In genomic region chr2:230924470-230925341, GRCh38 we compare ENCODE assay signal across 9 cellular contexts. TPM values are rescaled to one million over a fixed set of nuclear protein-coding genes. Genes with fewer than 3 reads are reported as not detected.
DNase-seq lines count a peak whose midpoint lies in the region; ATAC-seq lines count a peak whose summit lies in the region.
"Had no signal": no experiment of that assay in that cellular context is flagged by ENCODE, and none has a peak within 500 bp of the region (broad histone marks: within the 10 kb centered on the region; RNA-seq: fewer than 3 reads in every experiment).

TSS of gene GPR55 (minus strand) at chr2:230925242. CDS start at chr2:230910962, 14,280 bp downstream.

- H3K9me3 Mint-ChIP-seq in CD4-positive, alpha-beta memory T cell: no peaks in the 10 kb centered on the region
- H3K9me3 Mint-ChIP-seq in effector memory CD8-positive, alpha-beta T cell: no peaks in the 10 kb centered on the region

- H3K4me3 Mint-ChIP-seq in CD4-positive, alpha-beta memory T cell: peak within 1 kb of the TSS; percentile 86 to 96 (median 92)
- peak within 1 kb of the TSS; percentile 88 to 89 for H3K4me3 Mint-ChIP-seq in effector memory CD8-positive, alpha-beta T cell

- H3K4me3 ChIP-seq in CD4-positive, alpha-beta memory T cell (ENCODE audit: low read length in 2 of 2): peak within 1 kb of the TSS; percentile 52 to 66

- H3K27me3 ChIP-seq in CD4-positive, alpha-beta memory T cell (ENCODE audit: insufficient read depth, low read length): no peaks in the 10 kb centered on the region
- H3K27me3 ChIP-seq: upper lobe of left lung had no signal

- CTCF ChIA-PET in CD4-positive, alpha-beta memory T cell (lab: Charles Lee; ENCODE audit: partially characterized antibody): interaction anchor here (0.7 to 5.3 kb wide), 18 partner anchors 9 to 128 kb away, joined by 3 to 67 read pairs (median 5); partner anchors contain the start of gene ITM2C

- H3K4me1 Mint-ChIP-seq in CD4-positive, alpha-beta memory T cell: peaks cover 24 to 53% (median 30%) of the 10 kb centered on the region in 4 donors
- H3K4me1 Mint-ChIP-seq in effector memory CD8-positive, alpha-beta T cell (ENCODE audit: low read depth in 2 of 2): peaks cover 16 to 31% of the 10 kb centered on the region in 2 donors

- no peaks in the 10 kb centered on the region for H3K36me3 Mint-ChIP-seq in CD4-positive, alpha-beta memory T cell
- H3K36me3 Mint-ChIP-seq in effector memory CD8-positive, alpha-beta T cell (ENCODE audit: insufficient read depth): peaks cover 9% of the 10 kb centered on the region

- POLR2A ChIA-PET in CD4-positive, alpha-beta memory T cell (lab: Charles Lee; ENCODE audit: partially characterized antibody): interaction anchor here (0.6 to 2.8 kb wide), 10 partner anchors 12 to 62 kb away, joined by 3 to 14 read pairs (median 4); partner anchors contain the start of gene ITM2C

- intact Hi-C loops in CD4-positive, alpha-beta memory T cell (cut with micrococcal nuclease): loop anchor here (1.0 kb wide), 4 partner anchors 19 to 76 kb away; no protein-coding TSS in a partner anchor

- H3K27ac ChIP-seq in CD4-positive, alpha-beta memory T cell (ENCODE audit: low read depth, low read length): peak within 1 kb of the TSS; percentile 40
- H3K27ac ChIP-seq: upper lobe of left lung had no signal

- peaks cover 2% of the 10 kb centered on the region in 2 donors for H3K27me3 Mint-ChIP-seq in CD4-positive, alpha-beta memory T cell
- H3K27me3 Mint-ChIP-seq in effector memory CD8-positive, alpha-beta T cell: peaks cover 19 to 44% of the 10 kb centered on the region in 2 donors

- ATAC-seq in GM19351 (IDR thresholded peaks at IDR 0.05; ENCODE audit: unreplicated experiment) (peak; percentile 46), HG03432 (IDR thresholded peaks at IDR 0.05; ENCODE audit: unreplicated experiment) (peak; percentile 34)
- ATAC-seq in effector memory CD8-positive, alpha-beta T cell (replicated peaks): peak; percentile 65

- H3K9me3 ChIP-seq in CD4-positive, alpha-beta memory T cell (ENCODE audit: control insufficient read depth in 1 of 2, low read length in 2 of 2): no peaks in the 10 kb centered on the region
- H3K9me3 ChIP-seq: upper lobe of left lung had no signal

- DNase-seq in CD4-positive, alpha-beta memory T cell: peak; percentile 39 to 56 (median 53)
- DNase-seq in activated CD4-positive, alpha-beta T cell treated with anti-CD3 and anti-CD28 coated beads for 4 hours: peak; percentile 52 to 64
- DNase-seq in effector memory CD8-positive, alpha-beta T cell: peak; percentile 26 to 47 (median 32)
- DNase-seq in stimulated activated CD4-positive, alpha-beta T cell treated with anti-CD3 and anti-CD28 coated beads, Interleukin-2, amount 100 ng/mL, for 48 hours: peak; percentile 61 to 76
- DNase-seq in DMS153 (lab: John Stamatoyannopoulos, UW): no peak
- no peak for DNase-seq in DMS114 treated with DMSO at 0.1 percent for 48 hours (lab: John Stamatoyannopoulos, UW; ENCODE audit: unreplicated experiment)

- H3K4me1 ChIP-seq in CD4-positive, alpha-beta memory T cell (ENCODE audit: insufficient read depth, low read length): peaks cover 24% of the 10 kb centered on the region

- H3K27ac Mint-ChIP-seq in CD4-positive, alpha-beta memory T cell: peak within 1 kb of the TSS; percentile 77 to 91 (median 84)
- H3K27ac Mint-ChIP-seq in effector memory CD8-positive, alpha-beta T cell: peak within 1 kb of the TSS; percentile 75 to 89

- no peaks in the 10 kb centered on the region for H3K36me3 ChIP-seq in CD4-positive, alpha-beta memory T cell (ENCODE audit: insufficient read depth, low read length)
- H3K36me3 ChIP-seq: upper lobe of left lung had no signal

RNA-seq across cellular contexts. Expression of gene GPR55, which starts in this region (rescaled TPM):
- 1 to 10 TPM; 8.1 to 8.3 TPM for total RNA-seq in CD4-positive, alpha-beta memory T cell
- polyA plus RNA-seq in CD4-positive, alpha-beta memory T cell: 1 to 10 TPM in 1 of 2 donors, not detected in 1; 2.4 TPM

Comparison
In these comparisons a context has a peak if more than half of its experiments do, and no peak if none do; other contexts are left out.
1. DNase-seq: peak in CD4-positive, alpha-beta memory T cell (5 of 5), activated CD4-positive, alpha-beta T cell treated with anti-CD3 and anti-CD28 coated beads for 4 hours (2 of 2), effector memory CD8-positive, alpha-beta T cell (3 of 3) and stimulated activated CD4-positive, alpha-beta T cell treated with anti-CD3 and anti-CD28 coated beads, Interleukin-2, amount 100 ng/mL, for 48 hours (2 of 2); none in DMS153 (single experiment) and DMS114 treated with DMSO at 0.1 percent for 48 hours (single experiment).
2. Peak in every context shown above with its lines, with median percentiles within 50 percentile points of each other: ATAC-seq.